In genomic region chr16:15950167-15950854, GRCh38 we compare ENCODE assay signal across 8 cellular contexts. TPM values are rescaled to one million over a fixed set of nuclear protein-coding genes. Genes with fewer than 3 reads are reported as not detected.
DNase-seq lines count a peak whose midpoint lies in the region; ATAC-seq and TF ChIP-seq lines count a peak whose summit lies in the region.

No MANE protein-coding gene starts in this region.

- peak overlapping the region; percentile 84 for H3K4me2 ChIP-seq in skeletal muscle satellite cell (ENCODE audit: low read length)

- H3K9me3 ChIP-seq in iPS DF 6.9 (ENCODE audit: control insufficient read depth, insufficient read depth, low read length) = no peaks in the 10 kb centered on the region
- no peaks in the 10 kb centered on the region for H3K9me3 ChIP-seq in skeletal muscle satellite cell (replicated peaks; ENCODE audit: low read length)

- no peaks in the 10 kb centered on the region for H3K27me3 ChIP-seq in iPS DF 6.9 (ENCODE audit: control insufficient read depth, insufficient read depth, low read length)
- H3K27me3 ChIP-seq in skeletal muscle satellite cell (ENCODE audit: control insufficient read depth, insufficient read depth, low read length) = no peaks in the 10 kb centered on the region

- H3K4me1 ChIP-seq in iPS DF 6.9 (ENCODE audit: control insufficient read depth, insufficient read depth, low read length) (0 out of 2 replicates have a peak, but pooled peaks cover 2% of the 10 kb centered on the region), skeletal muscle satellite cell (ENCODE audit: control insufficient read depth, insufficient read depth, low read length) (peaks cover 47% of the 10 kb centered on the region)

- peak; percentile 40 for DNase-seq in SW480 (ENCODE audit: low spot score)
- peak; percentile 63 for DNase-seq in astrocyte of the hippocampus (ENCODE audit: low read depth, low spot score)
- DNase-seq in iPS DF 6.9 (ENCODE audit: low read depth, low spot score) = no peak

- peak; percentile 21 for ATAC-seq in HG02852 (IDR thresholded peaks at IDR 0.05; ENCODE audit: unreplicated experiment)
- no peak for ATAC-seq in HG02798 (IDR thresholded peaks at IDR 0.05; ENCODE audit: poor library complexity, unreplicated experiment)
- no peak for ATAC-seq in HG03039 (IDR thresholded peaks at IDR 0.05; ENCODE audit: unreplicated experiment)

- peak overlapping the region; percentile 83; the same call in 1 of the 2 replicates for H3K4me3 ChIP-seq in iPS DF 6.9 (ENCODE audit: low read length)
- H3K4me3 ChIP-seq in skeletal muscle satellite cell (ENCODE audit: low read length) = peak overlapping the region; percentile 73

- WGBS in iPS DF 6.9 (ENCODE audit: insufficient coverage, insufficient read length) = no CpG with 5 or more reads among the region's 18 CpGs

- no peak for TF ChIP-seq CTCF in C4-2B (conservative IDR thresholded peaks at IDR 0.05)

- H3K9ac ChIP-seq in skeletal muscle satellite cell (ENCODE audit: low read depth, low read length) = peak overlapping the region; percentile 95

- H3K36me3 ChIP-seq in iPS DF 6.9 (ENCODE audit: control insufficient read depth, insufficient read depth, low read length) (no peaks in the 10 kb centered on the region), skeletal muscle satellite cell (ENCODE audit: insufficient read depth, low read length) (peaks cover 3% of the 10 kb centered on the region)

- H3K27ac ChIP-seq in C4-2B = peak overlapping the region; percentile 99
- H3K27ac ChIP-seq in iPS DF 6.9 (ENCODE audit: low read length) = no peak overlapping the region

RNA-seq across cellular contexts. Expression of gene ABCC1, which starts 0.9 kb away (rescaled TPM):
- 28.1 and 29.9 TPM in 2 replicates for total RNA-seq in skeletal muscle satellite cell (2012; rRNA removed)
